Comparison of ENCODE assay signal across 8 cellular contexts in genomic region chr2:61144697-61145268, GRCh38. TPM values are rescaled to one million over a fixed set of nuclear protein-coding genes. Genes with fewer than 3 reads are reported as not detected.
DNase-seq lines count a peak whose midpoint lies in the region; ATAC-seq, FAIRE-seq and TF ChIP-seq lines count a peak whose summit lies in the region.

No MANE protein-coding gene starts in this region.

- H3K27ac ChIP-seq in endothelial cell of umbilical vein (ENCODE audit: insufficient read depth, low read depth, low read length) (peak overlapping the region; percentile 25), mesodermal cell (ENCODE audit: low read depth, low read length, severe bottlenecking) (peak overlapping the region; percentile 62)

- WGBS in mesodermal cell (ENCODE audit: insufficient coverage in 2 of 2), 2 experiments, result 14 to 18% methylated on average over 25 to 27 of the region's 31 CpGs

- POLR2A ChIA-PET in AG04449 (lab: Yijun Ruan, JAX) (interaction anchor here (0.8 kb wide), 1 partner anchor 9 kb away, joined by 4 read pairs; no protein-coding TSS in a partner anchor), endothelial cell of umbilical vein (lab: Charles Lee) (interaction anchor here (0.6 to 1.3 kb wide), 2 partner anchors 12 to 32 kb away, joined by 3 to 5 read pairs; no protein-coding TSS in a partner anchor)

- TF ChIP-seq CTCF in AG04449 (IDR thresholded peaks at IDR 0.05; ENCODE audit: insufficient read depth, low read length, missing control alignments) (no peak), endothelial cell of umbilical vein (IDR thresholded peaks at IDR 0.05; ENCODE audit: extremely low read depth in 1 of 2, insufficient read depth in 1 of 2, low read depth in 1 of 2, low read length in 2 of 2) (no peak)

- H3K4me1 ChIP-seq in endothelial cell of umbilical vein (ENCODE audit: control insufficient read depth, extremely low read depth, insufficient read depth, low read length) (no peaks in the 10 kb centered on the region), mesodermal cell (ENCODE audit: control insufficient read depth, insufficient read depth, low read length, poor library complexity, severe bottlenecking) (peaks cover 3% of the 10 kb centered on the region)

- H3K79me2 ChIP-seq in endothelial cell of umbilical vein (ENCODE audit: control insufficient read depth, insufficient read depth, low read length), result no peaks in the 10 kb centered on the region

- no peaks in the 10 kb centered on the region for H3K9me1 ChIP-seq in endothelial cell of umbilical vein (replicated peaks; ENCODE audit: control insufficient read depth, extremely low read depth, insufficient read depth, low read length)

- intact Hi-C loops in endothelial cell of umbilical vein (cut with micrococcal nuclease), result loop anchor here (1.0 kb wide), 1 partner anchor 32 kb away; no protein-coding TSS in a partner anchor

- H3K4me3 ChIP-seq in AG04449 (ENCODE audit: low read depth, low read length) (peak overlapping the region; percentile 90), endothelial cell of umbilical vein (replicated peaks in 1 of 3; ENCODE audit: insufficient read depth in 1 of 3, low read depth in 1 of 3, low read length in 3 of 3) (peak overlapping the region; percentile 9 to 65 (median 65)), mesodermal cell (ENCODE audit: extremely low read depth, insufficient read depth, low read length, poor library complexity, severe bottlenecking) (peak overlapping the region; percentile 61)

- dilution Hi-C loops in endothelial cell of umbilical vein (cut with MboI; ENCODE audit: extremely low pct_ligation_motif_present, low sequenced_read_pairs), result no loop called here

- H3K27me3 ChIP-seq in endothelial cell of umbilical vein (ENCODE audit: control insufficient read depth in 2 of 2, insufficient read depth in 2 of 2, low read length in 2 of 2), result no peaks in the 10 kb centered on the region

- peak; percentile 89 for ATAC-seq in HG03196 (IDR thresholded peaks at IDR 0.05; ENCODE audit: unreplicated experiment)

- TF ChIP-seq POLR2A in GM18951 (IDR thresholded peaks at IDR 0.05; ENCODE audit: extremely low read depth, insufficient read depth, insufficient read length) (peak; percentile 87), endothelial cell of umbilical vein (IDR thresholded peaks at IDR 0.05; ENCODE audit: low read depth, low read length) (peak; percentile 87)

- H3K4me2 ChIP-seq in endothelial cell of umbilical vein (ENCODE audit: insufficient read depth, low read length), result peak overlapping the region; percentile 48

- H4K20me1 ChIP-seq in endothelial cell of umbilical vein (replicated peaks; ENCODE audit: control insufficient read depth, extremely low read depth, insufficient read depth, low read length), result no peaks in the 10 kb centered on the region

- no peaks in the 10 kb centered on the region for H3K9me3 ChIP-seq in endothelial cell of umbilical vein (replicated peaks; ENCODE audit: control insufficient read depth, insufficient read depth, low read length)
- peaks cover 3% of the 10 kb centered on the region for H3K9me3 ChIP-seq in mesodermal cell (ENCODE audit: control insufficient read depth, low read length)

- in situ Hi-C loops in GM18951 (cut with MboI; ENCODE audit: low sequenced_read_pairs, unreplicated experiment), result no loop called here

- BruUV-seq in endothelial cell of umbilical vein (replicated peaks; lab: Mats Ljungman, UMichigan), result TSS peak; percentile 67

- peak overlapping the region; percentile 52 for H2AFZ ChIP-seq in endothelial cell of umbilical vein (ENCODE audit: low read depth, low read length)

- DNase-seq in AG04449 (ENCODE audit: low read depth, low spot score) (peak; percentile 67), NOMO-1 (lab: John Stamatoyannopoulos, UW; ENCODE audit: unreplicated experiment in 2 of 2) (peak; percentile 87 to 94), activated T-cell treated with anti-CD3 and anti-CD28 coated beads for 1 hour (ENCODE audit: low read depth) (peak; percentile 88), endothelial cell of umbilical vein (ENCODE audit: low read depth, low spot score) (peak; percentile 100)
- peak; percentile 86 for DNase-seq in stimulated activated CD8-positive, alpha-beta memory T cell treated with anti-CD3 and anti-CD28 coated beads, Interleukin-15, amount 100 ng/mL, for 1 hour (ENCODE audit: low read depth)

- FAIRE-seq in endothelial cell of umbilical vein (lab: Jason Lieb, UNC), result peak; percentile 99

- H3K9ac ChIP-seq in endothelial cell of umbilical vein (replicated peaks; ENCODE audit: extremely low read depth, insufficient read depth, low read length), result peak overlapping the region; percentile 59

- CTCF ChIA-PET in AG04449 (lab: Yijun Ruan, JAX) (interaction anchor here (1.0 to 1.6 kb wide), 2 partner anchors 9 to 11 kb away, joined by 3 to 8 read pairs; no protein-coding TSS in a partner anchor), endothelial cell of umbilical vein (lab: Charles Lee) (interaction anchor here (1.0 kb wide), 2 partner anchors 9 to 32 kb away, joined by 4 to 8 read pairs; no protein-coding TSS in a partner anchor)

- H3K36me3 ChIP-seq in endothelial cell of umbilical vein (ENCODE audit: control insufficient read depth in 2 of 2, extremely low read depth in 1 of 2, insufficient read depth in 2 of 2, low read length in 2 of 2) (no peaks in the 10 kb centered on the region), mesodermal cell (ENCODE audit: control insufficient read depth, insufficient read depth, low read length) (peaks cover 21% of the 10 kb centered on the region)

TF ChIP-seq in endothelial cell of umbilical vein, 7 proteins besides CTCF, POLR2A, EP300 and RAD21:
- TF ChIP-seq GATA2 (IDR thresholded peaks at IDR 0.05; ENCODE audit: insufficient read depth, insufficient read length, low read depth, low read length), result no peak
- TF ChIP-seq POLR2AphosphoS5 (IDR thresholded peaks at IDR 0.05; ENCODE audit: insufficient read depth, low read depth, low read length), result peak; percentile 79

RNA-seq across cellular contexts. Expression of gene C2orf74, which starts 17.2 kb away (rescaled TPM):
- total RNA-seq in endothelial cell of umbilical vein, result 3.8 and 4.1 TPM in 2 replicates
- 2.9 and 5.6 TPM in 2 replicates for polyA plus RNA-seq in endothelial cell of umbilical vein
- polyA plus RNA-seq in endothelial cell of umbilical vein (2011; cell fraction: cytosol; rRNA removed), result 11.8 and 14.1 TPM in 2 replicates
- polyA plus RNA-seq in endothelial cell of umbilical vein (2011; cell fraction: nucleus; rRNA removed), result 5.1 and 5.4 TPM in 2 replicates
- 9.9 and 11.3 TPM in 2 replicates for polyA plus RNA-seq in endothelial cell of umbilical vein (2012)
- 3.3 TPM in 1 of 2 replicates, not detected in the other for polyA minus RNA-seq in endothelial cell of umbilical vein
- 1.8 TPM for polyA minus RNA-seq in endothelial cell of umbilical vein (2011; cell fraction: cytosol; rRNA and poly(A)+ RNA removed)
- 0.67 TPM in 1 of 2 replicates, not detected in the other for polyA minus RNA-seq in endothelial cell of umbilical vein (2011; cell fraction: nucleus; rRNA and poly(A)+ RNA removed)
- 16.9 TPM for polyA plus RNA-seq in mesodermal cell (2013, experiment 1 of 2)
- 27.3 TPM for polyA plus RNA-seq in mesodermal cell (2013, experiment 2 of 2)

Comparison
In these comparisons a context has a peak if more than half of its experiments do, and no peak if none do; other contexts are left out.
1. Peak in every context shown above with its lines: DNase-seq, ATAC-seq, H3K4me3 ChIP-seq and H3K27ac ChIP-seq.